Comparison of ENCODE assay signal across 1 cellular context in the genomic region with DNA sequence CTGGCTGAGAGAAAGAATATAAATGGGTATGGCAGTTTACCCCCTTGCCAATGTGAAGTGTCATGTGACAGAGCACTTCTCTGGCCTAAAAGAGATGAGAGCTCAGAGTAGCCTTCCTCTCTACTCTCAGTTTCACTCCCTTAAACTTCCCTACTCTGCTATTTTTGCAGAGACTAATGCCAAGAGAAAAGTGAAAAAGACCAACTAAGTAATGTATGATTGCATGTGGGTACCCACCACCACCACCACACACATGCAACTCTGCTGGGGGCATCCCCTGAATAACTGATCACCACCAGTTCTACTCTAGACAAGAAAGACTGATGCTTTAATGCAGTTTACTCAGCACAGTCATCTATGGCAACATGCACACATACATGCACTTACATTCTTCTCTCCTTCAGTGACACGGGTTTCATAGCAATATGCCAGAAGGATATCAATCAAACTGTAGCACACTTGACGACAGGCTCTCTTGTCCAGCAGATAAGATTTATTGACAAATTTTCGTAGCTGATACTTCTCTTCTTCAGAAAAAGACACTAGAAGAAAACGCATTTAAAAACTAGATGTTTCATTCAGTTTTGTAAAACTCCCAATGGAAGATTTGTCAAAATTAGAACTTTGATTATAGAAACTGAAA.
A peak's percentile ranks its signal among the peaks of the same experiment; 100 is the strongest.
TF ChIP-seq lines count a peak whose summit lies in the region.

No MANE protein-coding gene starts in this region.

TF ChIP-seq in GM12878, 131 proteins besides CTCF, POLR2A, EP300 and RAD21 (continued from another document and continues in another):
- TF ChIP-seq CEBPZ (IDR thresholded peaks at IDR 0.05; ENCODE audit: low read depth, low read length) (no peak), SREBF1 (IDR thresholded peaks at IDR 0.05; ENCODE audit: low read length) (no peak), EED (IDR thresholded peaks at IDR 0.05; ENCODE audit: low read depth) (peak; percentile 61), BCL3 (IDR thresholded peaks at IDR 0.05; ENCODE audit: borderline replicate concordance, insufficient read depth, low read depth, low read length, poor library complexity, severe bottlenecking) (no peak), JUND (IDR thresholded peaks at IDR 0.05; ENCODE audit: low read depth, low read length) (no peak), NR2F1 (conservative IDR thresholded peaks at IDR 0.05) (0 out of 2 replicates have a peak, but pooled peaks have one; percentile 13), BRCA1 (IDR thresholded peaks at IDR 0.05; ENCODE audit: low read depth, low read length) (no peak), LARP7 (IDR thresholded peaks at IDR 0.05) (no peak), ZNF207 (IDR thresholded peaks at IDR 0.05; ENCODE audit: borderline replicate concordance) (no peak), NFIC (IDR thresholded peaks at IDR 0.05; ENCODE audit: low read depth, low read length) (peak; percentile 67; the same call in 1 of the 2 replicates), NR2C2 (IDR thresholded peaks at IDR 0.05; ENCODE audit: borderline replicate concordance, control insufficient read depth, insufficient read length, low read depth) (no peak), TCF3 (IDR thresholded peaks at IDR 0.05; ENCODE audit: borderline replicate concordance, insufficient read depth, low read depth, low read length) (no peak), SPI1 (IDR thresholded peaks at IDR 0.05; ENCODE audit: borderline replicate concordance, insufficient read depth, low read depth, low read length) (no peak), NKRF (conservative IDR thresholded peaks at IDR 0.05) (no peak), BHLHE40 (IDR thresholded peaks at IDR 0.05; ENCODE audit: borderline replicate concordance in 1 of 2, low read depth in 2 of 2, low read length in 1 of 2) (peak; percentile 14 to 49; a peak in 2 of 4 replicates), MYB (IDR thresholded peaks at IDR 0.05; ENCODE audit: borderline replicate concordance, low read depth, low read length) (no peak), HDAC2 (IDR thresholded peaks at IDR 0.05) (no peak), JUNB (IDR thresholded peaks at IDR 0.05) (peak; percentile 46; the same call in 1 of the 2 replicates), CHD4 (IDR thresholded peaks at IDR 0.05) (no peak), FOXM1 (IDR thresholded peaks at IDR 0.05; ENCODE audit: low read depth, low read length) (peak; percentile 56; the same call in 1 of the 2 replicates), HDGF (IDR thresholded peaks at IDR 0.05) (no peak), HCFC1 (IDR thresholded peaks at IDR 0.05; ENCODE audit: low read length) (no peak), MAX (IDR thresholded peaks at IDR 0.05; ENCODE audit: low read depth, low read length) (no peak), IRF4 (IDR thresholded peaks at IDR 0.05; ENCODE audit: low read depth, low read length) (peak; percentile 57), GATAD2B (conservative IDR thresholded peaks at IDR 0.05; ENCODE audit: low read depth) (peak; percentile 51; the same call in 1 of the 2 replicates), ZBTB40 (IDR thresholded peaks at IDR 0.05; ENCODE audit: borderline replicate concordance) (no peak), IKZF1 (conservative IDR thresholded peaks at IDR 0.05) (peak; percentile 65), PBX3 (IDR thresholded peaks at IDR 0.05; ENCODE audit: insufficient replicate concordance, low read depth, low read length) (peak; percentile 67), BACH1 (IDR thresholded peaks at IDR 0.05; ENCODE audit: borderline replicate concordance) (no peak), ATF3 (IDR thresholded peaks at IDR 0.05; ENCODE audit: borderline replicate concordance, extremely low read depth, low read depth, low read length) (no peak), ETV6 (conservative IDR thresholded peaks at IDR 0.05 in 1 of 2, IDR thresholded peaks at IDR 0.05 in 1 of 2; ENCODE audit: borderline replicate concordance in 1 of 2, low read depth in 1 of 2) (peak in 1 of 2 experiments; percentile 56; a peak in 1 of 4 replicates), TARDBP (IDR thresholded peaks at IDR 0.05; ENCODE audit: borderline replicate concordance) (no peak), CEBPB (IDR thresholded peaks at IDR 0.05; ENCODE audit: borderline replicate concordance in 1 of 2, low read depth in 2 of 2, low read length in 2 of 2) (no peak), USF2 (IDR thresholded peaks at IDR 0.05; ENCODE audit: borderline replicate concordance, low read depth, low read length) (no peak; the same call in 1 of the 2 replicates), YY1 (IDR thresholded peaks at IDR 0.05; ENCODE audit: low read depth, low read length) (no peak), SIX5 (IDR thresholded peaks at IDR 0.05; ENCODE audit: low read depth, low read length, severe bottlenecking) (no peak), NFXL1 (IDR thresholded peaks at IDR 0.05; ENCODE audit: borderline replicate concordance) (no peak), MTA2 (IDR thresholded peaks at IDR 0.05; ENCODE audit: low read depth) (peak; percentile 43; the same call in 1 of the 2 replicates)
- TF ChIP-seq, protein P1, sequence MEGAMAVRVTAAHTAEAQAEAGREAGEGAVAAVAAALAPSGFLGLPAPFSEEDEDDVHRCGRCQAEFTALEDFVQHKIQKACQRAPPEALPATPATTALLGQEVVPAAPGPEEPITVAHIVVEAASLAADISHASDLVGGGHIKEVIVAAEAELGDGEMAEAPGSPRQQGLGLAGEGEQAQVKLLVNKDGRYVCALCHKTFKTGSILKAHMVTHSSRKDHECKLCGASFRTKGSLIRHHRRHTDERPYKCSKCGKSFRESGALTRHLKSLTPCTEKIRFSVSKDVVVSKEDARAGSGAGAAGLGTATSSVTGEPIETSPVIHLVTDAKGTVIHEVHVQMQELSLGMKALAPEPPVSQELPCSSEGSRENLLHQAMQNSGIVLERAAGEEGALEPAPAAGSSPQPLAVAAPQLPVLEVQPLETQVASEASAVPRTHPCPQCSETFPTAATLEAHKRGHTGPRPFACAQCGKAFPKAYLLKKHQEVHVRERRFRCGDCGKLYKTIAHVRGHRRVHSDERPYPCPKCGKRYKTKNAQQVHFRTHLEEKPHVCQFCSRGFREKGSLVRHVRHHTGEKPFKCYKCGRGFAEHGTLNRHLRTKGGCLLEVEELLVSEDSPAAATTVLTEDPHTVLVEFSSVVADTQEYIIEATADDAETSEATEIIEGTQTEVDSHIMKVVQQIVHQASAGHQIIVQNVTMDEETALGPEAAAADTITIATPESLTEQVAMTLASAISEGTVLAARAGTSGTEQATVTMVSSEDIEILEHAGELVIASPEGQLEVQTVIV (IDR thresholded peaks at IDR 0.05; ENCODE audit: borderline replicate concordance, partially characterized antibody) = no peak
- TF ChIP-seq, protein P2, sequence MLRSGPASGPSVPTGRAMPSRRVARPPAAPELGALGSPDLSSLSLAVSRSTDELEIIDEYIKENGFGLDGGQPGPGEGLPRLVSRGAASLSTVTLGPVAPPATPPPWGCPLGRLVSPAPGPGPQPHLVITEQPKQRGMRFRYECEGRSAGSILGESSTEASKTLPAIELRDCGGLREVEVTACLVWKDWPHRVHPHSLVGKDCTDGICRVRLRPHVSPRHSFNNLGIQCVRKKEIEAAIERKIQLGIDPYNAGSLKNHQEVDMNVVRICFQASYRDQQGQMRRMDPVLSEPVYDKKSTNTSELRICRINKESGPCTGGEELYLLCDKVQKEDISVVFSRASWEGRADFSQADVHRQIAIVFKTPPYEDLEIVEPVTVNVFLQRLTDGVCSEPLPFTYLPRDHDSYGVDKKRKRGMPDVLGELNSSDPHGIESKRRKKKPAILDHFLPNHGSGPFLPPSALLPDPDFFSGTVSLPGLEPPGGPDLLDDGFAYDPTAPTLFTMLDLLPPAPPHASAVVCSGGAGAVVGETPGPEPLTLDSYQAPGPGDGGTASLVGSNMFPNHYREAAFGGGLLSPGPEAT (IDR thresholded peaks at IDR 0.05; ENCODE audit: low read depth) = peak; percentile 24; the same call in 1 of the 2 replicates
